12 cellular contexts compared by ENCODE assay signal in the genomic region with DNA sequence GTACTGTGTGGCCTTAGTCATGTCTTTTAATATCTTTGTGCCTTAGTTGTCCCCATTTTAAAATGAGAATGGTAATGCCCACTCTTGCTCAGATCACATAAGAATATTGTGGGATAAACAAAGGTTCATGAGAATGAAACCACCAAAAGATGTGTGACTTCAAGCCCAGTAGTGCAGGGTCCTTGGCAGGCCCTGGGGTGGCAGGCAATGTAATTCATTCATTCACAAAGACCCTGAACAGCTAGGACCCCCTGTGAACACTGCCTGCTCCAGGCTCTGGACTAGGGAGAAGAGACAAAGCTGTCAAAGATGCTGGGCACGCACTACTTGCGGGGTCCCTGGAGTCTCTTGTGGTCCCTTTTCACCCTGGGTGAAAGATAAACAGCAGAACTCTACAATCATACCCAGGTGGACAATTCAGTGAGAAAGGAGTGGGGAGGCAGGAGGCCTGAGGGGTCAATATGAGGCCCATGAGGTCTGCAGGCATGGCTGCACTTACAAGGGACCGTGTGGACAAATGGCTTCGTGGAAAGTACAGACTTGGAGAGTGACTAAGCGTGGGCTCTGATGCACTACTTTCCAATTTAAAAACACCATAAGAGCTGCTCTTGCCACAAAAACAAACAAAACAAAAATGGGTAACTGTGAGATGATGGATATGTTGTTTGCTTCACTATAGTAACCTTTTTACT.
A peak's percentile ranks its signal among the peaks of the same experiment; 100 is the strongest.
DNase-seq lines count a peak whose midpoint lies in the region; ATAC-seq and TF ChIP-seq lines count a peak whose summit lies in the region.
"Had no signal": no experiment of that assay in that cellular context is flagged by ENCODE, and none has a peak within 500 bp of the region (broad histone marks: within the 10 kb centered on the region; RNA-seq: fewer than 3 reads in every experiment).

No MANE protein-coding gene starts in this region.

- H3K23ac ChIP-seq in mesenchymal stem cell (ENCODE audit: low read length in 2 of 2) = no peak overlapping the region

- H3K36me3 ChIP-seq in cardiac muscle cell (no peaks in the 10 kb centered on the region), heart right ventricle (peaks cover 0 to 30% (median 13%) of the 10 kb centered on the region in 9 donors), mesenchymal stem cell (ENCODE audit: control insufficient read depth in 1 of 2, insufficient read depth in 2 of 2, low read depth in 1 of 2, low read length in 2 of 2) (peaks cover 25 to 36% of the 10 kb centered on the region in 2 experiments), upper lobe of right lung (no peaks in the 10 kb centered on the region)

- H3K4me3 Mint-ChIP-seq in activated T-helper 2 cell treated with anti-CD3 and anti-CD28 coated beads, Interferon-gamma antibody, Interleukin-2, Interleukin-4, amounts not matched to agents 10 μg/mL and 5 μg/mL and 100 μg/mL, durations not matched to agents 14 hours and 24 hours and 36 hours (ENCODE audit: low read depth) = no peak overlapping the region
- no peak overlapping the region for H3K4me3 Mint-ChIP-seq in progenitor cell of endocrine pancreas (ENCODE audit: low read depth)

- peak overlapping the region; percentile 18 for H3K27ac ChIP-seq in cardiac muscle cell
- H3K27ac ChIP-seq in heart right ventricle = peak overlapping the region in 2 of 10 donors; percentile 23 to 56
- H3K27ac ChIP-seq in mesenchymal stem cell (ENCODE audit: low read length, poor library complexity, severe bottlenecking) = no peak overlapping the region
- H3K27ac ChIP-seq in upper lobe of right lung = no peak overlapping the region
- H3K27ac ChIP-seq in substantia nigra (ENCODE audit: low read depth, low read length, poor library complexity, severe bottlenecking) = no peak overlapping the region
- H3K27ac ChIP-seq: esophagus muscularis mucosa, KMS-11 had no signal

- TF ChIP-seq CTCF in cardiac muscle cell (IDR thresholded peaks at IDR 0.05; ENCODE audit: low read depth, low read length) (no peak), heart right ventricle (IDR thresholded peaks at IDR 0.05) (no peak), upper lobe of right lung (IDR thresholded peaks at IDR 0.05) (no peak), progenitor cell of endocrine pancreas (IDR thresholded peaks at IDR 0.05; ENCODE audit: unreplicated experiment) (no peak)

- no peak overlapping the region for H4K8ac ChIP-seq in mesenchymal stem cell (ENCODE audit: low read length)

- H3K27me3 ChIP-seq in cardiac muscle cell (no peaks in the 10 kb centered on the region), heart right ventricle (no peaks in the 10 kb centered on the region), mesenchymal stem cell (ENCODE audit: control insufficient read depth in 1 of 2, insufficient read depth in 1 of 2, low read length in 2 of 2) (no peaks in the 10 kb centered on the region), upper lobe of right lung (no peaks in the 10 kb centered on the region)
- H3K27me3 ChIP-seq: esophagus muscularis mucosa had no signal

- no peak overlapping the region for H3K18ac ChIP-seq in mesenchymal stem cell (ENCODE audit: low read depth in 1 of 2, low read length in 2 of 2)

- H3K9me3 ChIP-seq in cardiac muscle cell (ENCODE audit: low read depth) = no peaks in the 10 kb centered on the region
- no peaks in the 10 kb centered on the region for H3K9me3 ChIP-seq in heart right ventricle
- H3K9me3 ChIP-seq in mesenchymal stem cell (ENCODE audit: control insufficient read depth, low read length) = no peaks in the 10 kb centered on the region
- no peaks in the 10 kb centered on the region for H3K9me3 ChIP-seq in upper lobe of right lung
- H3K9me3 ChIP-seq: esophagus muscularis mucosa had no signal

- WGBS in heart right ventricle, 2 donors = 97% methylated on average over 5 of the region's 5 CpGs
- 100% methylated on average over 1 of the region's 5 CpGs for WGBS in mesenchymal stem cell

- intact Hi-C loops in heart right ventricle (cut with DNase I) = no loop called here
- intact Hi-C loops in activated T-helper 2 cell treated with anti-CD3 and anti-CD28 coated beads, Interferon-gamma antibody, Interleukin-2, Interleukin-4, amounts not matched to agents 10 μg/mL and 5 μg/mL and 100 μg/mL, durations not matched to agents 14 hours and 24 hours and 36 hours (cut with micrococcal nuclease) = loop anchor here (1.0 kb wide), 3 partner anchors 13 to 54 kb away; no protein-coding TSS in a partner anchor
- intact Hi-C loops in upper lobe of right lung (cut with DNase I) = no loop called here

- H3K27ac Mint-ChIP-seq in activated T-helper 2 cell treated with anti-CD3 and anti-CD28 coated beads, Interferon-gamma antibody, Interleukin-2, Interleukin-4, amounts not matched to agents 10 μg/mL and 5 μg/mL and 100 μg/mL, durations not matched to agents 14 hours and 24 hours and 36 hours = peak overlapping the region; percentile 85
- no peak overlapping the region for H3K27ac Mint-ChIP-seq in progenitor cell of endocrine pancreas

- no peak overlapping the region for H4K91ac ChIP-seq in mesenchymal stem cell (ENCODE audit: low read length)

- H3K79me1 ChIP-seq in mesenchymal stem cell (replicated peaks; ENCODE audit: low read length, poor library complexity, severe bottlenecking) = peaks cover 15% of the 10 kb centered on the region

- no peak overlapping the region for H3K14ac ChIP-seq in mesenchymal stem cell (ENCODE audit: low read length in 2 of 2)

- no peak overlapping the region for H2BK15ac ChIP-seq in mesenchymal stem cell (ENCODE audit: low read depth, poor library complexity, severe bottlenecking)

- peak overlapping the region; percentile 55 for H2AK5ac ChIP-seq in mesenchymal stem cell (ENCODE audit: low read length, severe bottlenecking)

- no peak overlapping the region for H2BK5ac ChIP-seq in mesenchymal stem cell (ENCODE audit: low read depth, low read length, poor library complexity, severe bottlenecking)

- no peak overlapping the region for H3K4ac ChIP-seq in mesenchymal stem cell (ENCODE audit: low read depth in 1 of 2, low read length in 2 of 2)

- H2BK12ac ChIP-seq in mesenchymal stem cell (ENCODE audit: low read length in 2 of 2) = peak overlapping the region in 1 of 2 experiments; percentile 18

- H3K27me3 Mint-ChIP-seq in activated T-helper 2 cell treated with anti-CD3 and anti-CD28 coated beads, Interferon-gamma antibody, Interleukin-2, Interleukin-4, amounts not matched to agents 10 μg/mL and 5 μg/mL and 100 μg/mL, durations not matched to agents 14 hours and 24 hours and 36 hours (ENCODE audit: low read depth) = no peaks in the 10 kb centered on the region
- H3K27me3 Mint-ChIP-seq in progenitor cell of endocrine pancreas = no peaks in the 10 kb centered on the region

- no peak overlapping the region for H3K4me2 ChIP-seq in mesenchymal stem cell (ENCODE audit: low read length, poor library complexity, severe bottlenecking)
- H3K4me2 ChIP-seq: KMS-11 had no signal

- peaks cover 23% of the 10 kb centered on the region for H3K4me1 ChIP-seq in cardiac muscle cell (ENCODE audit: low read depth)
- H3K4me1 ChIP-seq in heart right ventricle = peaks cover 8 to 30% (median 24%) of the 10 kb centered on the region in 9 donors
- peaks cover 8% of the 10 kb centered on the region for H3K4me1 ChIP-seq in mesenchymal stem cell (ENCODE audit: control insufficient read depth, insufficient read depth, low read depth, low read length)
- H3K4me1 ChIP-seq in upper lobe of right lung = peaks cover 12% of the 10 kb centered on the region

- no peak overlapping the region for H2AFZ ChIP-seq in mesenchymal stem cell (ENCODE audit: low read depth, low read length)

- no peak overlapping the region for H2BK120ac ChIP-seq in mesenchymal stem cell (ENCODE audit: low read depth, low read length)

- ATAC-seq in heart right ventricle (no peak), upper lobe of right lung (no peak)

- no peaks in the 10 kb centered on the region for H3K36me3 Mint-ChIP-seq in activated T-helper 2 cell treated with anti-CD3 and anti-CD28 coated beads, Interferon-gamma antibody, Interleukin-2, Interleukin-4, amounts not matched to agents 10 μg/mL and 5 μg/mL and 100 μg/mL, durations not matched to agents 14 hours and 24 hours and 36 hours (ENCODE audit: low read depth)
- peaks cover 2% of the 10 kb centered on the region for H3K36me3 Mint-ChIP-seq in progenitor cell of endocrine pancreas (ENCODE audit: insufficient read depth)

- H3K4me1 Mint-ChIP-seq in activated T-helper 2 cell treated with anti-CD3 and anti-CD28 coated beads, Interferon-gamma antibody, Interleukin-2, Interleukin-4, amounts not matched to agents 10 μg/mL and 5 μg/mL and 100 μg/mL, durations not matched to agents 14 hours and 24 hours and 36 hours (ENCODE audit: low read depth) = peaks cover 47% of the 10 kb centered on the region
- H3K4me1 Mint-ChIP-seq in progenitor cell of endocrine pancreas (ENCODE audit: low read depth) = no peaks in the 10 kb centered on the region

- H3K4me3 ChIP-seq in cardiac muscle cell = no peak overlapping the region
- no peak overlapping the region for H3K4me3 ChIP-seq in heart right ventricle
- no peak overlapping the region for H3K4me3 ChIP-seq in mesenchymal stem cell (ENCODE audit: insufficient read depth in 1 of 2, low read depth in 1 of 2, low read length in 2 of 2)
- no peak overlapping the region for H3K4me3 ChIP-seq in upper lobe of right lung
- H3K4me3 ChIP-seq: esophagus muscularis mucosa had no signal

- no peaks in the 10 kb centered on the region for H3K9me3 Mint-ChIP-seq in activated T-helper 2 cell treated with anti-CD3 and anti-CD28 coated beads, Interferon-gamma antibody, Interleukin-2, Interleukin-4, amounts not matched to agents 10 μg/mL and 5 μg/mL and 100 μg/mL, durations not matched to agents 14 hours and 24 hours and 36 hours
- H3K9me3 Mint-ChIP-seq in progenitor cell of endocrine pancreas (ENCODE audit: low read depth) = no peaks in the 10 kb centered on the region

- no peak for DNase-seq in cardiac muscle cell (ENCODE audit: low read depth in 1 of 2, low spot score in 1 of 2)
- DNase-seq in heart right ventricle = no peak
- no peak for DNase-seq in activated T-helper 2 cell treated with anti-CD3 and anti-CD28 coated beads, Interferon-gamma antibody, Interleukin-2, Interleukin-4, amounts not matched to agents 10 μg/mL and 5 μg/mL and 100 μg/mL, durations not matched to agents 14 hours and 24 hours and 36 hours (ENCODE audit: low spot score)
- peak; percentile 71 for DNase-seq in mesenchymal stem cell
- DNase-seq in upper lobe of right lung = peak; percentile 29
- no peak for DNase-seq in progenitor cell of endocrine pancreas (ENCODE audit: low spot score, unreplicated experiment)
- DNase-seq in COLO668 (lab: John Stamatoyannopoulos, UW; ENCODE audit: unreplicated experiment) = no peak
- DNase-seq in substantia nigra (lab: John Stamatoyannopoulos, UW) = no peak
- DNase-seq: NCI-H524, SW 1271 had no signal

- no peak overlapping the region for H3K9ac ChIP-seq in mesenchymal stem cell (ENCODE audit: low read length)
- H3K9ac ChIP-seq: KMS-11 had no signal

Comparison
In these comparisons a context has a peak if more than half of its experiments do, and no peak if none do; other contexts are left out.
1. DNase-seq: peak in mesenchymal stem cell (single experiment) and upper lobe of right lung (single experiment); none in cardiac muscle cell (0 of 2), heart right ventricle (0 of 2), activated T-helper 2 cell treated with anti-CD3 and anti-CD28 coated beads, Interferon-gamma antibody, Interleukin-2, Interleukin-4, amounts not matched to agents 10 μg/mL and 5 μg/mL and 100 μg/mL, durations not matched to agents 14 hours and 24 hours and 36 hours (single experiment), progenitor cell of endocrine pancreas (single experiment), COLO668 (single experiment) and substantia nigra (0 of 49).